In the genomic region with DNA sequence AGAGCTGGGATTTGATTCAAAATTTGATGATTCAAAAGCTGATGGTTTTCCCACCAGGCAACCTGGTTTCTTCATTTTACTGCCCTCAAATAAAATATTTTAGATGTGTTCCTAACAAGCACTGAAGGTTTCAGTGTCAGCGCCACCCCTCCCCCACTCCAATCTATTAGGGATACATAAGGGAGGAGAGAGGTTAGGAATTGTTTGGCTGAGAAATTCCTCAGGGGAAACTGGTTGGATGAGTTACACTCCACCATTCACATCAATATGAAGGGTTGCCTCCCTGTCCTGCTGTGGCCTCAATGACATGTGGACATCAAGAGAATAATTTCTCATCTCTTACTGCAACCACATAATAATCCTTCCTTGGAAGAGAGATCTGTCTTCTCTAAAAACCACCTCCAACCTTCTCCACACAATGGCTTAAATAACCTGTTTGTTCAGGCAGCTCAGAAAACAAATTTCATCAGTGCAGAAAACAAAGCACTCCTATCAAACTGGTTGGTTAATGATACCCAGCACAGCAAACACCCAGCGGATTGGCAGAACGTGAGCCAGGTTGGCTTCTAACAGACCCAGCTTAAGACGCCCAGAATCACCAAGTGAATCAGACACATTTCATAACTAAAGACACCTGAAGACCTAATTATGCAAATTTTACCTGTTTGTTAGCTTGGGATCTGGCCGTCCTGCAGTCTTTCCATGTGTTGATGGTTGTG, we compare ENCODE assay signal across 21 cellular contexts.
A peak's percentile ranks its signal among the peaks of the same experiment; 100 is the strongest.
DNase-seq lines count a peak whose midpoint lies in the region; ATAC-seq and TF ChIP-seq lines count a peak whose summit lies in the region.
"Had no signal": no experiment of that assay in that cellular context is flagged by ENCODE, and none has a peak within 500 bp of the region (broad histone marks: within the 10 kb centered on the region; RNA-seq: fewer than 3 reads in every experiment).

No MANE protein-coding gene starts in this region.

- H3K36me3 Mint-ChIP-seq in glutamatergic neuron (ENCODE audit: unreplicated experiment) = no peaks in the 10 kb centered on the region
- no peaks in the 10 kb centered on the region for H3K36me3 Mint-ChIP-seq in activated T-helper 2 cell treated with anti-CD3 and anti-CD28 coated beads, Interferon-gamma antibody, Interleukin-2, Interleukin-4, amounts not matched to agents 10 μg/mL and 5 μg/mL and 100 μg/mL, durations not matched to agents 14 hours and 24 hours and 36 hours (ENCODE audit: low read depth)
- H3K36me3 Mint-ChIP-seq: natural killer cell had no signal

- H3K4me2 ChIP-seq in PC-3 (ENCODE audit: low read length) = no peak overlapping the region
- H3K4me2 ChIP-seq: BLaER1 had no signal

- no peak overlapping the region for H2AFZ ChIP-seq in PC-3 (ENCODE audit: low read length)

- H3K79me2 ChIP-seq in PC-3 (ENCODE audit: low read length) = no peaks in the 10 kb centered on the region

- no peaks in the 10 kb centered on the region for H3F3A ChIP-seq in PC-3 (ENCODE audit: low read length, unreplicated experiment)

- H3K4me1 Mint-ChIP-seq in glutamatergic neuron (ENCODE audit: low read depth, unreplicated experiment) = peaks cover 5% of the 10 kb centered on the region
- H3K4me1 Mint-ChIP-seq in activated T-helper 2 cell treated with anti-CD3 and anti-CD28 coated beads, Interferon-gamma antibody, Interleukin-2, Interleukin-4, amounts not matched to agents 10 μg/mL and 5 μg/mL and 100 μg/mL, durations not matched to agents 14 hours and 24 hours and 36 hours (ENCODE audit: low read depth) = peaks cover 8% of the 10 kb centered on the region
- H3K4me1 Mint-ChIP-seq: natural killer cell had no signal

- H3K27me3 Mint-ChIP-seq in glutamatergic neuron (ENCODE audit: unreplicated experiment) = peaks cover 2% of the 10 kb centered on the region
- H3K27me3 Mint-ChIP-seq in activated T-helper 2 cell treated with anti-CD3 and anti-CD28 coated beads, Interferon-gamma antibody, Interleukin-2, Interleukin-4, amounts not matched to agents 10 μg/mL and 5 μg/mL and 100 μg/mL, durations not matched to agents 14 hours and 24 hours and 36 hours (ENCODE audit: low read depth) = peaks cover 2% of the 10 kb centered on the region

- CTCF ChIA-PET in PC-3 (lab: Charles Lee) = no interaction called here

- no peak for ATAC-seq in PC-3
- ATAC-seq in HG02938 (IDR thresholded peaks at IDR 0.05; ENCODE audit: unreplicated experiment) = no peak
- ATAC-seq: activated CD4-positive, CD25-positive, alpha-beta regulatory T cell treated with anti-CD3 and anti-CD28 coated beads, Interleukin-2, amount 50 U/mL, for 24 hours; natural killer cell had no signal

- no peaks in the 10 kb centered on the region for H3K27me3 ChIP-seq in PC-3 (ENCODE audit: low read length)
- H3K27me3 ChIP-seq: BLaER1, upper lobe of left lung had no signal

- BruUV-seq in PC-3 (replicated peaks; lab: Mats Ljungman, UMichigan) = no TSS peak

- no peaks in the 10 kb centered on the region for H3K9me2 ChIP-seq in PC-3 (replicated peaks; ENCODE audit: low read length)

- no peaks in the 10 kb centered on the region for H3K9me3 Mint-ChIP-seq in glutamatergic neuron (ENCODE audit: unreplicated experiment)
- no peaks in the 10 kb centered on the region for H3K9me3 Mint-ChIP-seq in activated T-helper 2 cell treated with anti-CD3 and anti-CD28 coated beads, Interferon-gamma antibody, Interleukin-2, Interleukin-4, amounts not matched to agents 10 μg/mL and 5 μg/mL and 100 μg/mL, durations not matched to agents 14 hours and 24 hours and 36 hours
- H3K9me3 Mint-ChIP-seq: natural killer cell; T-helper 2 cell treated with Interferon-gamma antibody and Interleukin-4, amounts not matched to agents 5 μg/mL and 100 μg/mL, for 36 hours had no signal

- peaks cover 10% of the 10 kb centered on the region for H3K4me1 ChIP-seq in PC-3 (ENCODE audit: insufficient read depth, low read length)
- H3K4me1 ChIP-seq: BLaER1, upper lobe of left lung had no signal

- H3K4me3 ChIP-seq in PC-3 (ENCODE audit: low read length) (no peak overlapping the region), skin epidermis (no peak overlapping the region)
- H3K4me3 ChIP-seq: BLaER1, HAP-1, lung, upper lobe of left lung had no signal

- H3K36me3 ChIP-seq in PC-3 (ENCODE audit: low read depth, low read length) = no peaks in the 10 kb centered on the region
- H3K36me3 ChIP-seq: BLaER1, HAP-1, upper lobe of left lung had no signal

- intact Hi-C loops in PC-3 (cut with micrococcal nuclease) = no loop called here
- intact Hi-C loops in activated T-helper 2 cell treated with anti-CD3 and anti-CD28 coated beads, Interferon-gamma antibody, Interleukin-2, Interleukin-4, amounts not matched to agents 10 μg/mL and 5 μg/mL and 100 μg/mL, durations not matched to agents 14 hours and 24 hours and 36 hours (cut with micrococcal nuclease) = no loop called here

- no peak overlapping the region for H3K9ac ChIP-seq in PC-3 (ENCODE audit: low read length)
- H3K9ac ChIP-seq: BLaER1 had no signal

- TF ChIP-seq CTCF in PC-3 (conservative IDR thresholded peaks at IDR 0.05; ENCODE audit: low read depth, low read length) = no peak
- no peak for TF ChIP-seq CTCF in glutamatergic neuron (IDR thresholded peaks at IDR 0.05; ENCODE audit: partially characterized antibody, unreplicated experiment)

- no peak overlapping the region for H3K27ac ChIP-seq in PC-3 (ENCODE audit: low read length)
- peak overlapping the region in 14 of 21 experiments; percentile 2 to 80 (median 54) for H3K27ac ChIP-seq in skin epidermis
- H3K27ac ChIP-seq: BLaER1, upper lobe of left lung had no signal

- no peaks in the 10 kb centered on the region for H4K20me1 ChIP-seq in PC-3 (ENCODE audit: low read length)
- H4K20me1 ChIP-seq: BLaER1 had no signal

- POLR2A ChIA-PET in PC-3 (lab: Charles Lee; ENCODE audit: unreplicated experiment) = no interaction called here

- no peak overlapping the region for H3K4me3 Mint-ChIP-seq in glutamatergic neuron (ENCODE audit: unreplicated experiment)
- H3K4me3 Mint-ChIP-seq in activated T-helper 2 cell treated with anti-CD3 and anti-CD28 coated beads, Interferon-gamma antibody, Interleukin-2, Interleukin-4, amounts not matched to agents 10 μg/mL and 5 μg/mL and 100 μg/mL, durations not matched to agents 14 hours and 24 hours and 36 hours (ENCODE audit: low read depth) = no peak overlapping the region
- H3K4me3 Mint-ChIP-seq: natural killer cell; T-helper 2 cell treated with Interferon-gamma antibody and Interleukin-4, amounts not matched to agents 5 μg/mL and 100 μg/mL, for 36 hours had no signal

- peak in 2 of 3 experiments; percentile 38 to 75 for DNase-seq in NCI-H1417 (lab: John Stamatoyannopoulos, UW)
- no peak for DNase-seq in NCI-H1417 treated with DMSO at 0.1 percent for 48 hours (lab: John Stamatoyannopoulos, UW)
- DNase-seq in PC-3 = peak; percentile 45
- DNase-seq in glutamatergic neuron = peak; percentile 46
- no peak for DNase-seq in NCI-H1048 (lab: John Stamatoyannopoulos, UW)
- no peak for DNase-seq in activated T-helper 2 cell treated with anti-CD3 and anti-CD28 coated beads, Interferon-gamma antibody, Interleukin-2, Interleukin-4, amounts not matched to agents 10 μg/mL and 5 μg/mL and 100 μg/mL, durations not matched to agents 14 hours and 24 hours and 36 hours (ENCODE audit: low spot score)
- DNase-seq: activated effector memory CD4-positive, alpha-beta T cell treated with anti-CD3 and anti-CD28 coated beads, Interleukin-2, amount 50 U/mL, for 16 hours; amygdala; natural killer cell; NCI-H1092 treated with DMSO at 0.1 percent for 48 hours; NCI-H446 treated with DMSO at 0.1 percent for 48 hours; OCI-M1; stimulated activated naive CD4-positive, alpha-beta T cell; upper lobe of left lung had no signal

- H3K9me3 ChIP-seq in PC-3 (ENCODE audit: low read length) = no peaks in the 10 kb centered on the region
- H3K9me3 ChIP-seq: HAP-1, upper lobe of left lung had no signal

- no peak overlapping the region for H3K27ac Mint-ChIP-seq in glutamatergic neuron (ENCODE audit: unreplicated experiment)
- H3K27ac Mint-ChIP-seq in activated T-helper 2 cell treated with anti-CD3 and anti-CD28 coated beads, Interferon-gamma antibody, Interleukin-2, Interleukin-4, amounts not matched to agents 10 μg/mL and 5 μg/mL and 100 μg/mL, durations not matched to agents 14 hours and 24 hours and 36 hours = no peak overlapping the region
- H3K27ac Mint-ChIP-seq: natural killer cell; T-helper 2 cell treated with Interferon-gamma antibody and Interleukin-4, amounts not matched to agents 5 μg/mL and 100 μg/mL, for 36 hours had no signal

Comparison
In these comparisons a context has a peak if more than half of its experiments do, and no peak if none do; other contexts are left out.
1. DNase-seq: peak in NCI-H1417 (2 of 3), PC-3 (single experiment) and glutamatergic neuron (single experiment); none in NCI-H1417 treated with DMSO at 0.1 percent for 48 hours (single experiment), NCI-H1048 (single experiment) and activated T-helper 2 cell treated with anti-CD3 and anti-CD28 coated beads, Interferon-gamma antibody, Interleukin-2, Interleukin-4, amounts not matched to agents 10 μg/mL and 5 μg/mL and 100 μg/mL, durations not matched to agents 14 hours and 24 hours and 36 hours (single experiment).